ENCODE assay signal across 12 cellular contexts in the genomic region with DNA sequence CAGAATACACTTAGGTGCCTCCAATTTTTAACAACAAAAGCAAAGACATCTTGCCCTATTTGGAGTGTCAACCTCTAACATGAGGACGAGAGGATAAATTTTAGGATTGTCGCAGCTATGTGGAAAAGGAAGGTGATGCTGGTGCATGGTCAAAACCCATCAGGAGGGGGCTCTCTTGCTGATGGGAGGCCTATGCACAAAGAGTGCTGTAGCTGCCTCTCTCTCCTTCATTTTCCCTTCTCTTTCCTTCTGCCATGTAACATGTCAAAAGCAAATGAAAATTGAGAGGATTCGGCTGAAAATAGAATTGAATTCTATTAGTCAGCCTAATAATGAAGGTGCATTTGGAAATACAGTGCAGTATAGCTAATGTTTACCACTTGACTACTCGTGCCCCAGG.
DNase-seq lines count a peak whose midpoint lies in the region; ATAC-seq, FAIRE-seq and TF ChIP-seq lines count a peak whose summit lies in the region.
"Had no signal": no experiment of that assay in that cellular context is flagged by ENCODE, and none has a peak within 500 bp of the region (broad histone marks: within the 10 kb centered on the region; RNA-seq: fewer than 3 reads in every experiment).

No MANE protein-coding gene starts in this region.

- no peak overlapping the region for H2BK20ac ChIP-seq in H1 (ENCODE audit: low read length)

- H3K9ac ChIP-seq in H1 (replicated peaks in 1 of 4; ENCODE audit: extremely low read depth in 1 of 4, low read depth in 3 of 4, low read length in 3 of 4): no peak overlapping the region

- no peak overlapping the region for H2BK15ac ChIP-seq in H1 (ENCODE audit: low read length)

- no peak for TF ChIP-seq POLR2A in NB4 (IDR thresholded peaks at IDR 0.05; ENCODE audit: extremely low read depth, insufficient read length)
- no peak for TF ChIP-seq POLR2A in H1 (IDR thresholded peaks at IDR 0.05; ENCODE audit: control extremely low read depth in 1 of 2, low read depth in 2 of 2, low read length in 2 of 2)

- intact Hi-C loops in activated CD4-positive, alpha-beta T cell treated with anti-CD3 and anti-CD28 coated beads for 36 hours (cut with DNase I, micrococcal nuclease): no loop called here
- intact Hi-C loops in activated CD4-positive, alpha-beta T cell treated with anti-CD3 and anti-CD28 coated beads, Interleukin-2, amount 10 ng/mL, durations not matched to agents 24 days and 14 days (cut with micrococcal nuclease): no loop called here

- H2AK5ac ChIP-seq in H1 (ENCODE audit: low read depth, low read length): no peak overlapping the region

- FAIRE-seq in H1 (lab: Jason Lieb, UNC): peak; percentile 89

- no peak overlapping the region for H2BK120ac ChIP-seq in H1 (replicated peaks; ENCODE audit: low read depth, low read length)

- H4K5ac ChIP-seq in H1 (ENCODE audit: insufficient read length, low read depth, low read length): no peak overlapping the region

- no peak overlapping the region for H3K18ac ChIP-seq in H1 (ENCODE audit: extremely low read depth, low read length)

- no peak overlapping the region for H3K4ac ChIP-seq in H1 (replicated peaks; ENCODE audit: insufficient read length, low read depth, low read length)

- DNase-seq in NB4 (ENCODE audit: low read depth) (no peak), H1 (ENCODE audit: low read depth in 1 of 2, low spot score in 2 of 2) (no peak), NCI-H146 (lab: John Stamatoyannopoulos, UW) (no peak)
- DNase-seq in activated CD4-positive, alpha-beta T cell treated with anti-CD3 and anti-CD28 coated beads for 36 hours: no peak
- no peak for DNase-seq in activated CD4-positive, alpha-beta T cell treated with anti-CD3 and anti-CD28 coated beads, Interleukin-2, amount 10 ng/mL, durations not matched to agents 24 days and 14 days
- DNase-seq: activated CD8-positive, alpha-beta T cell treated with anti-CD3 and anti-CD28 coated beads, Interleukin-2, amount 10 ng/mL, durations not matched to agents 7 days and 5 days; HFFc6; NCI-H2081 treated with DMSO at 0.1 percent for 48 hours; retina; uterus had no signal

- H3K27ac Mint-ChIP-seq in nephron: no peak overlapping the region
- H3K27ac Mint-ChIP-seq in activated CD4-positive, alpha-beta T cell treated with anti-CD3 and anti-CD28 coated beads for 36 hours: no peak overlapping the region
- no peak overlapping the region for H3K27ac Mint-ChIP-seq in activated CD4-positive, alpha-beta T cell treated with anti-CD3 and anti-CD28 coated beads, Interleukin-2, amount 10 ng/mL, durations not matched to agents 24 days and 14 days
- H3K27ac Mint-ChIP-seq: activated CD8-positive, alpha-beta T cell treated with anti-CD3 and anti-CD28 coated beads, Interleukin-2, amount 10 ng/mL, durations not matched to agents 7 days and 5 days; HFFc6 had no signal

- CTCF ChIA-PET in H1 (lab: Charles Lee; ENCODE audit: partially characterized antibody): interaction anchor here (0.6 to 2.7 kb wide), 34 partner anchors 9 to 888 kb away, joined by 3 to 16 read pairs (median 3); a partner anchor contains a TSS
- CTCF ChIA-PET in activated CD4-positive, alpha-beta T cell treated with anti-CD3 and anti-CD28 coated beads for 36 hours (lab: Charles Lee): no interaction called here

- peaks cover 17% of the 10 kb centered on the region for H3K4me1 Mint-ChIP-seq in nephron
- no peaks in the 10 kb centered on the region for H3K4me1 Mint-ChIP-seq in activated CD4-positive, alpha-beta T cell treated with anti-CD3 and anti-CD28 coated beads for 36 hours
- no peaks in the 10 kb centered on the region for H3K4me1 Mint-ChIP-seq in activated CD4-positive, alpha-beta T cell treated with anti-CD3 and anti-CD28 coated beads, Interleukin-2, amount 10 ng/mL, durations not matched to agents 24 days and 14 days

- no peak overlapping the region for H3K27ac ChIP-seq in H1 (ENCODE audit: low read depth, low read length)
- H3K27ac ChIP-seq: uterus had no signal

- no peak overlapping the region for H3K4me2 ChIP-seq in H1 (ENCODE audit: insufficient read depth in 1 of 2, low read depth in 2 of 2, low read length in 2 of 2)

- H3K14ac ChIP-seq in H1 (ENCODE audit: insufficient read length): no peak overlapping the region

- H4K20me1 ChIP-seq in H1 (replicated peaks in 1 of 2; ENCODE audit: control insufficient read depth in 1 of 2, insufficient read depth in 2 of 2, low read length in 2 of 2): no peaks in the 10 kb centered on the region

- H3K9me3 ChIP-seq in H1 (ENCODE audit: insufficient read depth in 2 of 2, low read depth in 1 of 2, low read length in 1 of 2): no peaks in the 10 kb centered on the region
- H3K9me3 ChIP-seq: uterus had no signal

- H3K4me3 Mint-ChIP-seq in nephron: no peak overlapping the region
- H3K4me3 Mint-ChIP-seq in activated CD4-positive, alpha-beta T cell treated with anti-CD3 and anti-CD28 coated beads for 36 hours: no peak overlapping the region
- no peak overlapping the region for H3K4me3 Mint-ChIP-seq in activated CD4-positive, alpha-beta T cell treated with anti-CD3 and anti-CD28 coated beads, Interleukin-2, amount 10 ng/mL, durations not matched to agents 24 days and 14 days
- H3K4me3 Mint-ChIP-seq: activated CD8-positive, alpha-beta T cell treated with anti-CD3 and anti-CD28 coated beads, Interleukin-2, amount 10 ng/mL, durations not matched to agents 7 days and 5 days; HFFc6 had no signal

- H2BK5ac ChIP-seq in H1 (ENCODE audit: low read depth, low read length): no peak overlapping the region

- no peaks in the 10 kb centered on the region for H3K23me2 ChIP-seq in H1 (ENCODE audit: low read depth, low read length)

- H3K23ac ChIP-seq in H1 (ENCODE audit: insufficient read length): no peak overlapping the region

- no peaks in the 10 kb centered on the region for H3K79me2 ChIP-seq in H1 (ENCODE audit: control insufficient read depth in 1 of 2, insufficient read depth in 2 of 2, low read length in 2 of 2)

- H3K36me3 ChIP-seq in H1 (ENCODE audit: control insufficient read depth in 2 of 4, insufficient read depth in 4 of 4, low read length in 3 of 4): no peaks in the 10 kb centered on the region
- H3K36me3 ChIP-seq: uterus had no signal

- H3K27me3 Mint-ChIP-seq in nephron (ENCODE audit: low read depth): no peaks in the 10 kb centered on the region
- no peaks in the 10 kb centered on the region for H3K27me3 Mint-ChIP-seq in activated CD4-positive, alpha-beta T cell treated with anti-CD3 and anti-CD28 coated beads for 36 hours
- no peaks in the 10 kb centered on the region for H3K27me3 Mint-ChIP-seq in activated CD4-positive, alpha-beta T cell treated with anti-CD3 and anti-CD28 coated beads, Interleukin-2, amount 10 ng/mL, durations not matched to agents 24 days and 14 days

- H3K27me3 ChIP-seq in H1 (replicated peaks in 1 of 4; ENCODE audit: control insufficient read depth in 3 of 4, extremely low read depth in 1 of 4, insufficient read depth in 3 of 4, low read length in 3 of 4): no peaks in the 10 kb centered on the region
- H3K27me3 ChIP-seq: uterus had no signal

- H3K4me1 ChIP-seq in H1 (replicated peaks in 1 of 4; ENCODE audit: control insufficient read depth in 3 of 4, insufficient read depth in 4 of 4, low read length in 3 of 4): peaks cover 0 to 2% (median 0%) of the 10 kb centered on the region in 4 experiments; a peak in 2 of 7 replicates
- H3K4me1 ChIP-seq: uterus had no signal

- H3K36me3 Mint-ChIP-seq in nephron (ENCODE audit: low read depth): no peaks in the 10 kb centered on the region
- no peaks in the 10 kb centered on the region for H3K36me3 Mint-ChIP-seq in activated CD4-positive, alpha-beta T cell treated with anti-CD3 and anti-CD28 coated beads for 36 hours (ENCODE audit: low read depth)
- no peaks in the 10 kb centered on the region for H3K36me3 Mint-ChIP-seq in activated CD4-positive, alpha-beta T cell treated with anti-CD3 and anti-CD28 coated beads, Interleukin-2, amount 10 ng/mL, durations not matched to agents 24 days and 14 days (ENCODE audit: low read depth)

- TF ChIP-seq EP300 in H1 (IDR thresholded peaks at IDR 0.05; ENCODE audit: borderline replicate concordance in 1 of 2, low read depth in 2 of 2, low read length in 2 of 2): no peak

- H3K79me1 ChIP-seq in H1 (ENCODE audit: low read depth, low read length): no peaks in the 10 kb centered on the region

- H3K9me3 Mint-ChIP-seq in nephron: peaks cover 10% of the 10 kb centered on the region
- H3K9me3 Mint-ChIP-seq in activated CD4-positive, alpha-beta T cell treated with anti-CD3 and anti-CD28 coated beads for 36 hours (ENCODE audit: low read depth): peaks cover 8% of the 10 kb centered on the region
- no peaks in the 10 kb centered on the region for H3K9me3 Mint-ChIP-seq in activated CD4-positive, alpha-beta T cell treated with anti-CD3 and anti-CD28 coated beads, Interleukin-2, amount 10 ng/mL, durations not matched to agents 24 days and 14 days

- no peak overlapping the region for H2BK12ac ChIP-seq in H1 (ENCODE audit: low read depth, low read length)

- no peak overlapping the region for H3K56ac ChIP-seq in H1 (replicated peaks; ENCODE audit: insufficient read length, low read depth, low read length)

- 78% methylated on average over 4 of the region's 4 CpGs; no CpG with 5 or more reads in 1 of the 2 experiments for WGBS in H1 (ENCODE audit: extremely low coverage in 1 of 2, insufficient coverage in 1 of 2, insufficient read length in 1 of 2, insufficient replicate concordance in 2 of 2, low coverage in 1 of 2, low lambda C conversion rate in 2 of 2, missing lambda C conversion rate in 1 of 2), 2 experiments

- POLR2A ChIA-PET in H1 (lab: Charles Lee; ENCODE audit: partially characterized antibody): no interaction called here
- POLR2A ChIA-PET in activated CD4-positive, alpha-beta T cell treated with anti-CD3 and anti-CD28 coated beads for 36 hours (lab: Charles Lee): no interaction called here

- no peak overlapping the region for H3K4me3 ChIP-seq in NB4 (ENCODE audit: low read depth, low read length)
- H3K4me3 ChIP-seq in H1 (ENCODE audit: extremely low read depth in 1 of 4, insufficient read depth in 2 of 4, low read depth in 3 of 4, low read length in 4 of 4): no peak overlapping the region
- H3K4me3 ChIP-seq: uterus had no signal

- ATAC-seq in activated CD4-positive, alpha-beta T cell treated with anti-CD3 and anti-CD28 coated beads for 36 hours: no peak
- ATAC-seq: activated CD8-positive, alpha-beta T cell treated with anti-CD3 and anti-CD28 coated beads, Interleukin-2, amount 10 ng/mL, durations not matched to agents 7 days and 5 days had no signal

- peak overlapping the region; percentile 68; the same call in 1 of the 2 replicates for H2AFZ ChIP-seq in H1 (ENCODE audit: low read length)

- no peak overlapping the region for H4K91ac ChIP-seq in H1 (replicated peaks; ENCODE audit: insufficient read length, low read length)

- no peak overlapping the region for H4K8ac ChIP-seq in H1 (ENCODE audit: extremely low read depth, insufficient read depth, low read length)

- TF ChIP-seq CTCF in GM12873 (IDR thresholded peaks at IDR 0.05; ENCODE audit: insufficient read depth, low read depth, low read length, missing control alignments): peak; percentile 14
- peak; percentile 12 for TF ChIP-seq CTCF in NB4 (IDR thresholded peaks at IDR 0.05; ENCODE audit: low read depth, low read length)
- peak; percentile 43 to 70 (median 48) for TF ChIP-seq CTCF in H1 (IDR thresholded peaks at IDR 0.05; ENCODE audit: control extremely low read depth in 1 of 3, insufficient read depth in 1 of 3, low read depth in 1 of 3, low read length in 3 of 3)
- TF ChIP-seq CTCF in nephron (IDR thresholded peaks at IDR 0.05; ENCODE audit: unreplicated experiment in 3 of 3): peak in 2 of 3 experiments; percentile 7 to 22

- peak; percentile 70 to 72 for TF ChIP-seq RAD21 in H1 (IDR thresholded peaks at IDR 0.05 in 1 of 2, conservative IDR thresholded peaks at IDR 0.05 in 1 of 2; ENCODE audit: low read depth in 2 of 2, low read length in 2 of 2)
